In genomic region chr1:233735331-233735730, GRCh38 we compare ENCODE assay signal across 24 cellular contexts.
DNase-seq lines count a peak whose midpoint lies in the region; FAIRE-seq and TF ChIP-seq lines count a peak whose summit lies in the region.
"Had no signal": no experiment of that assay in that cellular context is flagged by ENCODE, and none has a peak within 500 bp of the region (broad histone marks: within the 10 kb centered on the region; RNA-seq: fewer than 3 reads in every experiment).

No MANE protein-coding gene starts in this region.

- no peak overlapping the region for H3K4me3 ChIP-seq in SK-N-SH (ENCODE audit: low read depth in 2 of 2, low read length in 1 of 2)
- no peak overlapping the region for H3K4me3 ChIP-seq in H1 (ENCODE audit: extremely low read depth in 1 of 4, insufficient read depth in 2 of 4, low read depth in 3 of 4, low read length in 4 of 4)
- H3K4me3 ChIP-seq in trophoblast cell (ENCODE audit: low read depth, low read length) = no peak overlapping the region
- no peak overlapping the region for H3K4me3 ChIP-seq in esophagus squamous epithelium
- H3K4me3 ChIP-seq in BE2C (ENCODE audit: low read depth, low read length) = no peak overlapping the region
- H3K4me3 ChIP-seq: A549, BLaER1, GM23248 had no signal

- H3K36me3 ChIP-seq in SK-N-SH (replicated peaks in 1 of 2; ENCODE audit: control insufficient read depth in 1 of 2, insufficient read depth in 2 of 2, low read length in 1 of 2) (no peaks in the 10 kb centered on the region), H1 (ENCODE audit: control insufficient read depth in 2 of 4, insufficient read depth in 4 of 4, low read length in 3 of 4) (no peaks in the 10 kb centered on the region), trophoblast cell (ENCODE audit: control insufficient read depth in 1 of 2, insufficient read depth in 2 of 2, low read length in 2 of 2) (no peaks in the 10 kb centered on the region), esophagus squamous epithelium (no peaks in the 10 kb centered on the region), BE2C (no peaks in the 10 kb centered on the region)
- H3K36me3 ChIP-seq: BLaER1 had no signal

- CTCF ChIA-PET in SK-N-SH (lab: Yijun Ruan, JAX) (interaction anchor here (1.0 kb wide), 1 partner anchor 13 kb away, joined by 3 read pairs; no protein-coding TSS in a partner anchor), H1 (lab: Charles Lee; ENCODE audit: partially characterized antibody) (interaction anchor here (0.8 to 0.9 kb wide), 2 partner anchors 10 kb away, joined by 3 read pairs; no protein-coding TSS in a partner anchor)

- H2BK5ac ChIP-seq in H1 (ENCODE audit: low read depth, low read length) (no peak overlapping the region), trophoblast cell (ENCODE audit: low read depth, low read length, poor library complexity) (peak overlapping the region; percentile 84)

- H3K27ac ChIP-seq in C4-2B (peak overlapping the region; percentile 32; the same call in 1 of the 2 replicates), SK-N-SH (ENCODE audit: low read depth in 2 of 2, low read length in 1 of 2) (no peak overlapping the region), H1 (ENCODE audit: low read depth, low read length) (no peak overlapping the region), trophoblast cell (ENCODE audit: low read depth, low read length) (peak overlapping the region; percentile 88), esophagus squamous epithelium (no peak overlapping the region)
- H3K27ac ChIP-seq: 22Rv1, A549, BLaER1, GM23248 had no signal

- TF ChIP-seq EP300 in SK-N-SH (IDR thresholded peaks at IDR 0.05; ENCODE audit: borderline replicate concordance in 1 of 2, low read depth in 1 of 2, low read length in 1 of 2) (no peak), H1 (IDR thresholded peaks at IDR 0.05; ENCODE audit: borderline replicate concordance in 1 of 2, low read depth in 2 of 2, low read length in 2 of 2) (no peak)

- no peaks in the 10 kb centered on the region for H3F3A ChIP-seq in SK-N-SH (replicated peaks; ENCODE audit: insufficient read depth)

- POLR2A ChIA-PET in SK-N-SH (lab: Yijun Ruan, JAX) = no interaction called here
- POLR2A ChIA-PET in H1 (lab: Charles Lee; ENCODE audit: partially characterized antibody) = no interaction called here

- H3K4me1 ChIP-seq in SK-N-SH (ENCODE audit: control insufficient read depth in 1 of 2, insufficient read depth in 2 of 2, low read depth in 1 of 2, low read length in 1 of 2) (peaks cover 0 to 3% of the 10 kb centered on the region in 2 experiments; a peak in 2 of 4 replicates), H1 (replicated peaks in 1 of 4; ENCODE audit: control insufficient read depth in 3 of 4, insufficient read depth in 4 of 4, low read length in 3 of 4) (peaks cover 0 to 9% (median under 1%) of the 10 kb centered on the region in 4 experiments; a peak in 2 of 7 replicates), trophoblast cell (ENCODE audit: control insufficient read depth in 1 of 2, insufficient read depth in 2 of 2, low read length in 2 of 2) (peaks cover 17 to 28% of the 10 kb centered on the region in 2 experiments), esophagus squamous epithelium (no peaks in the 10 kb centered on the region), BE2C (no peaks in the 10 kb centered on the region)
- H3K4me1 ChIP-seq: A549, BLaER1 had no signal

- no peak overlapping the region for H4K91ac ChIP-seq in H1 (replicated peaks; ENCODE audit: insufficient read length, low read length)
- peak overlapping the region; percentile 72 for H4K91ac ChIP-seq in trophoblast cell (ENCODE audit: low read depth, low read length)

- no peak for FAIRE-seq in H1 (lab: Jason Lieb, UNC)
- FAIRE-seq: A549, GM12891, GM19239, HepG2 had no signal

- no peaks in the 10 kb centered on the region for H3K23me2 ChIP-seq in H1 (ENCODE audit: low read depth, low read length)

- no peak overlapping the region for H3K4ac ChIP-seq in H1 (replicated peaks; ENCODE audit: insufficient read length, low read depth, low read length)
- no peak overlapping the region for H3K4ac ChIP-seq in trophoblast cell (ENCODE audit: low read depth, low read length)

- H3K27me3 ChIP-seq in SK-N-SH (ENCODE audit: insufficient read depth) (no peaks in the 10 kb centered on the region), H1 (replicated peaks in 1 of 4; ENCODE audit: control insufficient read depth in 3 of 4, extremely low read depth in 1 of 4, insufficient read depth in 3 of 4, low read length in 3 of 4) (no peaks in the 10 kb centered on the region), trophoblast cell (ENCODE audit: insufficient read depth, low read length) (no peaks in the 10 kb centered on the region), esophagus squamous epithelium (no peaks in the 10 kb centered on the region), BE2C (no peaks in the 10 kb centered on the region)
- H3K27me3 ChIP-seq: BLaER1 had no signal

- H4K5ac ChIP-seq in H1 (ENCODE audit: insufficient read length, low read depth, low read length) = no peak overlapping the region

- H2BK15ac ChIP-seq in H1 (ENCODE audit: low read length) = no peak overlapping the region

- 13% methylated on average over 1 of the region's 1 CpG for WGBS in SK-N-SH (ENCODE audit: low lambda C conversion rate)
- WGBS in H1 (ENCODE audit: extremely low coverage in 1 of 2, insufficient coverage in 1 of 2, insufficient read length in 1 of 2, insufficient replicate concordance in 2 of 2, low coverage in 1 of 2, low lambda C conversion rate in 2 of 2, missing lambda C conversion rate in 1 of 2), 2 experiments = 94% methylated on average over 1 of the region's 1 CpG; no CpG with 5 or more reads in 1 of the 2 experiments
- no CpG with 5 or more reads among the region's 1 CpG for WGBS in trophoblast cell (ENCODE audit: extremely low coverage, insufficient coverage, insufficient read length)
- WGBS in esophagus squamous epithelium, 2 donors = 80% methylated on average over 1 of the region's 1 CpG; no CpG with 5 or more reads in 1 of the 2 donors

- H3K4me2 ChIP-seq in SK-N-SH (peak overlapping the region; percentile 6; the same call in 1 of the 2 replicates), H1 (ENCODE audit: insufficient read depth in 1 of 2, low read depth in 2 of 2, low read length in 2 of 2) (no peak overlapping the region), trophoblast cell (ENCODE audit: low read length) (peak overlapping the region; percentile 37)
- H3K4me2 ChIP-seq: A549, BLaER1 had no signal

- no peak overlapping the region for H2AK5ac ChIP-seq in H1 (ENCODE audit: low read depth, low read length)
- no peak overlapping the region for H2AK5ac ChIP-seq in trophoblast cell (ENCODE audit: low read length)

- H3K79me2 ChIP-seq in SK-N-SH (ENCODE audit: insufficient read depth) (no peaks in the 10 kb centered on the region), H1 (ENCODE audit: control insufficient read depth in 1 of 2, insufficient read depth in 2 of 2, low read length in 2 of 2) (no peaks in the 10 kb centered on the region), trophoblast cell (ENCODE audit: control insufficient read depth, insufficient read depth, low read length, poor library complexity) (peaks cover 1% of the 10 kb centered on the region)

- H4K12ac ChIP-seq in trophoblast cell (ENCODE audit: low read depth, low read length) = no peak overlapping the region

- H3K14ac ChIP-seq in H1 (ENCODE audit: insufficient read length) (no peak overlapping the region), trophoblast cell (ENCODE audit: low read length) (peak overlapping the region; percentile 23)

- no peak overlapping the region for H3K18ac ChIP-seq in H1 (ENCODE audit: extremely low read depth, low read length)
- no peak overlapping the region for H3K18ac ChIP-seq in trophoblast cell (ENCODE audit: low read length)

- H3K56ac ChIP-seq in H1 (replicated peaks; ENCODE audit: insufficient read length, low read depth, low read length) = no peak overlapping the region

- H2AFZ ChIP-seq in SK-N-SH (ENCODE audit: low read depth) (no peak overlapping the region), H1 (ENCODE audit: low read length) (no peak overlapping the region), trophoblast cell (ENCODE audit: insufficient read depth, low read length, poor library complexity) (no peak overlapping the region)
- H2AFZ ChIP-seq: GM23248 had no signal

- H3K9me2 ChIP-seq in SK-N-SH = no peaks in the 10 kb centered on the region

- DNase-seq in SK-N-SH (no peak), H1 (ENCODE audit: low read depth in 1 of 2, low spot score in 2 of 2) (no peak), trophoblast cell (peak; percentile 89 to 96), esophagus squamous epithelium (lab: John Stamatoyannopoulos, UW) (no peak), NCI-H2171 treated with DMSO at 0.1 percent for 48 hours (lab: John Stamatoyannopoulos, UW) (no peak), BE2C (no peak)
- DNase-seq: AML-193; CD4-positive, CD25-positive, alpha-beta regulatory T cell; CD8-positive, alpha-beta memory T cell; COR-L47; DMS 273 treated with DMSO at 0.1 percent for 48 hours; DMS53; DND-41; EL; GM23248; H7; HFFc6 had no signal

- no peak overlapping the region for H2BK20ac ChIP-seq in H1 (ENCODE audit: low read length)

- intact Hi-C loops in esophagus squamous epithelium (cut with DNase I) = no loop called here

- no peak for TF ChIP-seq POLR2A in H1 (IDR thresholded peaks at IDR 0.05; ENCODE audit: control extremely low read depth in 1 of 2, low read depth in 2 of 2, low read length in 2 of 2)
- no peak for TF ChIP-seq POLR2A in esophagus squamous epithelium (IDR thresholded peaks at IDR 0.05)

- TF ChIP-seq CTCF in C4-2B (conservative IDR thresholded peaks at IDR 0.05) (no peak), SK-N-SH (IDR thresholded peaks at IDR 0.05) (no peak), H1 (IDR thresholded peaks at IDR 0.05; ENCODE audit: control extremely low read depth in 1 of 3, insufficient read depth in 1 of 3, low read depth in 1 of 3, low read length in 3 of 3) (no peak), esophagus squamous epithelium (IDR thresholded peaks at IDR 0.05) (no peak), BE2C (IDR thresholded peaks at IDR 0.05; ENCODE audit: low read depth, low read length) (no peak)

- no peak overlapping the region for H3K23ac ChIP-seq in H1 (ENCODE audit: insufficient read length)
- no peak overlapping the region for H3K23ac ChIP-seq in trophoblast cell (ENCODE audit: low read length)

- H4K20me1 ChIP-seq in SK-N-SH (ENCODE audit: insufficient read depth) (no peaks in the 10 kb centered on the region), H1 (replicated peaks in 1 of 2; ENCODE audit: control insufficient read depth in 1 of 2, insufficient read depth in 2 of 2, low read length in 2 of 2) (no peaks in the 10 kb centered on the region)
- H4K20me1 ChIP-seq: BLaER1 had no signal

- H2BK12ac ChIP-seq in H1 (ENCODE audit: low read depth, low read length) = no peak overlapping the region
- H2BK12ac ChIP-seq in trophoblast cell (ENCODE audit: low read length) = peak overlapping the region; percentile 7

- TF ChIP-seq RAD21 in SK-N-SH (IDR thresholded peaks at IDR 0.05; ENCODE audit: low read length) = no peak
- no peak for TF ChIP-seq RAD21 in H1 (IDR thresholded peaks at IDR 0.05 in 1 of 2, conservative IDR thresholded peaks at IDR 0.05 in 1 of 2; ENCODE audit: low read depth in 2 of 2, low read length in 2 of 2)

- no peaks in the 10 kb centered on the region for H3K79me1 ChIP-seq in H1 (ENCODE audit: low read depth, low read length)
- peaks cover 25% of the 10 kb centered on the region for H3K79me1 ChIP-seq in trophoblast cell (ENCODE audit: low read length)

- H3K9ac ChIP-seq in SK-N-SH = no peak overlapping the region
- H3K9ac ChIP-seq in H1 (replicated peaks in 1 of 4; ENCODE audit: extremely low read depth in 1 of 4, low read depth in 3 of 4, low read length in 3 of 4) = no peak overlapping the region
- no peak overlapping the region for H3K9ac ChIP-seq in trophoblast cell (ENCODE audit: low read length)
- H3K9ac ChIP-seq: BLaER1, GM23248 had no signal

- H3K9me3 ChIP-seq in SK-N-SH (no peaks in the 10 kb centered on the region), H1 (ENCODE audit: insufficient read depth in 2 of 2, low read depth in 1 of 2, low read length in 1 of 2) (no peaks in the 10 kb centered on the region), trophoblast cell (ENCODE audit: insufficient read depth, low read depth, low read length) (peaks cover 2% of the 10 kb centered on the region), esophagus squamous epithelium (no peaks in the 10 kb centered on the region), BE2C (no peaks in the 10 kb centered on the region)
- H3K9me3 ChIP-seq: A549, BLaER1 had no signal

- no peak overlapping the region for H2BK120ac ChIP-seq in H1 (replicated peaks; ENCODE audit: low read depth, low read length)
- peak overlapping the region; percentile 21 for H2BK120ac ChIP-seq in trophoblast cell (ENCODE audit: insufficient read depth, low read length, poor library complexity)

- H4K8ac ChIP-seq in H1 (ENCODE audit: extremely low read depth, insufficient read depth, low read length) = 0 out of 2 replicates have a peak overlapping the region, but pooled peaks have one; percentile 29
- H4K8ac ChIP-seq in trophoblast cell (ENCODE audit: low read depth, low read length) = peak overlapping the region; percentile 27

Comparison
In these comparisons a context has a peak if more than half of its experiments do, and no peak if none do; other contexts are left out.
1. H3K27ac ChIP-seq: peak in C4-2B (single experiment) and trophoblast cell (single experiment); none in SK-N-SH (0 of 2), H1 (single experiment) and esophagus squamous epithelium (0 of 4).
2. DNase-seq: peak in trophoblast cell (2 of 2); none in SK-N-SH (single experiment), H1 (0 of 2), esophagus squamous epithelium (single experiment), NCI-H2171 treated with DMSO at 0.1 percent for 48 hours (single experiment) and BE2C (single experiment).
3. H3K4me2 ChIP-seq: peak in SK-N-SH (single experiment) and trophoblast cell (single experiment); none in H1 (0 of 2).